ENCODE assay signal across 21 cellular contexts in the genomic region with DNA sequence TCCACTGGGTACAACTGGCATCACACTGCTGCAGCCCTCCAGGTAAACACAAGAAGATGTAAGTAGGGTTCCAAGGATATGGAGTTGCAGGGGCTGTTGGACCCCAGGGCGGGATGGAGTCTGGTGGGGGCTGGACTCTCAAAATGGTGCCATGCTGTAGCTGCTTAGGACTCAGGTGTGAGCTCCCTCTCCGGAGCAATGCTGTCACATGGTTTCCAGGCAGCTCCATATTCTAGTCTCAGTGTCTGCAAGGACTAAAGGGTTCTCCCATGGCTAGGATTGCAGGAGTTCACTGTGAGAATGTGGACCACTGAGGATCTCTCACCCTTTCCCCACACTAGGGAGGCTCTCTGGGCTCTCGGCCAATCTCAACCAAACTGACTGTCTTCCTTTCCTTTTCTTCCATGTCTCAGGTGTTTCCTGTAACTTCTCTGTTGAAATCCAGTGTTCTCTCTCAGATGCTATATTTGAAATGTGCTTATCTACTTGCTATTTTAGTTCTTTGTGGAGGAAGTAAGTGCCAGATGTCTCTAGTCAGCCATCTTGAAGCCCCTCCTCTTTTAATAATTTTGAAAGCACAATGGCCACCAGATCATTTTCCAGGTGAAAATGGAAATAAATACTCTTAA. TPM values are rescaled to one million over a fixed set of nuclear protein-coding genes. Genes with fewer than 3 reads are reported as not detected.
DNase-seq lines count a peak whose midpoint lies in the region; ATAC-seq, FAIRE-seq and TF ChIP-seq lines count a peak whose summit lies in the region.
"Had no signal": no experiment of that assay in that cellular context is flagged by ENCODE, and none has a peak within 500 bp of the region (broad histone marks: within the 10 kb centered on the region; RNA-seq: fewer than 3 reads in every experiment).

No MANE protein-coding gene starts in this region.

- dilution Hi-C loops in endothelial cell of umbilical vein (cut with MboI; ENCODE audit: extremely low pct_ligation_motif_present, low sequenced_read_pairs), result no loop called here

- H3K9me2 ChIP-seq in OCI-LY7 (ENCODE audit: insufficient read depth, low read length), result no peaks in the 10 kb centered on the region

- ATAC-seq in Right ventricle myocardium superior (ENCODE audit: poor library complexity) (peak; percentile 57), HG03196 (IDR thresholded peaks at IDR 0.05; ENCODE audit: unreplicated experiment) (no peak)
- ATAC-seq: HCT116 had no signal

- H3K9me3 ChIP-seq in right atrium auricular region (peaks cover 0 to 13% of the 10 kb centered on the region in 2 donors), OCI-LY7 (ENCODE audit: low read length) (peaks cover 17% of the 10 kb centered on the region; the same call in 1 of the 2 replicates), endothelial cell of umbilical vein (replicated peaks; ENCODE audit: control insufficient read depth, insufficient read depth, low read length) (no peaks in the 10 kb centered on the region)
- H3K9me3 ChIP-seq: Caco-2 had no signal

- TF ChIP-seq POLR2A in endothelial cell of umbilical vein (IDR thresholded peaks at IDR 0.05; ENCODE audit: low read depth, low read length), result no peak

- no peaks in the 10 kb centered on the region for H3K79me2 ChIP-seq in OCI-LY7 (ENCODE audit: insufficient read depth, low read depth, low read length)
- no peaks in the 10 kb centered on the region for H3K79me2 ChIP-seq in endothelial cell of umbilical vein (ENCODE audit: control insufficient read depth, insufficient read depth, low read length)

- H3K4me3 ChIP-seq in right atrium auricular region (no peak overlapping the region), OCI-LY7 (ENCODE audit: low read depth, low read length, poor library complexity, severe bottlenecking) (no peak overlapping the region), endothelial cell of umbilical vein (replicated peaks in 1 of 3; ENCODE audit: insufficient read depth in 1 of 3, low read depth in 1 of 3, low read length in 3 of 3) (no peak overlapping the region)
- H3K4me3 ChIP-seq: MG63, SJSA1 had no signal

- no peak overlapping the region for H3K27ac Mint-ChIP-seq in Calu3 (ENCODE audit: unreplicated experiment)

- H3K4me1 ChIP-seq in right atrium auricular region (no peaks in the 10 kb centered on the region), OCI-LY7 (ENCODE audit: insufficient read depth, low read length, poor library complexity, severe bottlenecking) (peaks cover 5% of the 10 kb centered on the region), endothelial cell of umbilical vein (ENCODE audit: control insufficient read depth, extremely low read depth, insufficient read depth, low read length) (peaks cover 4% of the 10 kb centered on the region)
- H3K4me1 ChIP-seq: Caco-2, SJSA1 had no signal

- BruUV-seq in OCI-LY7 (replicated peaks; lab: Mats Ljungman, UMichigan) (no TSS peak), endothelial cell of umbilical vein (replicated peaks; lab: Mats Ljungman, UMichigan) (no TSS peak), Calu3 (replicated peaks; lab: Mats Ljungman, UMichigan) (no TSS peak)

- no peaks in the 10 kb centered on the region for H3K9me1 ChIP-seq in endothelial cell of umbilical vein (replicated peaks; ENCODE audit: control insufficient read depth, extremely low read depth, insufficient read depth, low read length)

- DNase-seq in Right ventricle myocardium superior (no peak), right atrium auricular region (ENCODE audit: low spot score) (no peak), OCI-LY7 (ENCODE audit: low spot score) (no peak), endothelial cell of umbilical vein (ENCODE audit: low read depth, low spot score) (peak; percentile 75), pulmonary artery endothelial cell (ENCODE audit: low read depth, low spot score) (peak; percentile 8), Calu3 (no peak), 8988T (no peak)
- DNase-seq: Caco-2, KG1, MG63, NCI-H1417, NCI-H1930, NCI-H2171 treated with DMSO at 0.1 percent for 48 hours, NCI-H510A, NCI-H82 had no signal

- no peaks in the 10 kb centered on the region for H3K4me1 Mint-ChIP-seq in Calu3 (ENCODE audit: low read depth, unreplicated experiment)

- H3K36me3 ChIP-seq in right atrium auricular region (no peaks in the 10 kb centered on the region), OCI-LY7 (ENCODE audit: insufficient read depth, low read length) (no peaks in the 10 kb centered on the region), endothelial cell of umbilical vein (ENCODE audit: control insufficient read depth in 2 of 2, extremely low read depth in 1 of 2, insufficient read depth in 2 of 2, low read length in 2 of 2) (no peaks in the 10 kb centered on the region)
- H3K36me3 ChIP-seq: MG63, SJSA1 had no signal

- H3K27me3 Mint-ChIP-seq in Calu3 (ENCODE audit: unreplicated experiment), result no peaks in the 10 kb centered on the region

- POLR2A ChIA-PET in OCI-LY7 (lab: Charles Lee), result interaction anchor here (0.6 kb wide), 2 partner anchors 17 to 601 kb away, joined by 3 to 8 read pairs; no protein-coding TSS in a partner anchor
- POLR2A ChIA-PET in endothelial cell of umbilical vein (lab: Charles Lee), result interaction anchor here (0.6 kb wide), 1 partner anchor 835 kb away, joined by 6 read pairs; no protein-coding TSS in a partner anchor

- no peak for FAIRE-seq in endothelial cell of umbilical vein (lab: Jason Lieb, UNC)
- FAIRE-seq: G401.6 had no signal

- no peak overlapping the region for H3K4me3 Mint-ChIP-seq in Calu3 (ENCODE audit: low read depth, unreplicated experiment)

- TF ChIP-seq CTCF in right atrium auricular region (IDR thresholded peaks at IDR 0.05), result no peak
- TF ChIP-seq CTCF in OCI-LY7 (conservative IDR thresholded peaks at IDR 0.05; ENCODE audit: low read length), result no peak
- no peak for TF ChIP-seq CTCF in endothelial cell of umbilical vein (IDR thresholded peaks at IDR 0.05; ENCODE audit: extremely low read depth in 1 of 2, insufficient read depth in 1 of 2, low read depth in 1 of 2, low read length in 2 of 2)
- no peak for TF ChIP-seq CTCF in Calu3 (IDR thresholded peaks at IDR 0.05; ENCODE audit: unreplicated experiment)

- H3K4me2 ChIP-seq in OCI-LY7 (ENCODE audit: low read length), result no peak overlapping the region
- H3K4me2 ChIP-seq in endothelial cell of umbilical vein (ENCODE audit: insufficient read depth, low read length), result no peak overlapping the region

- H3K9ac ChIP-seq in endothelial cell of umbilical vein (replicated peaks; ENCODE audit: extremely low read depth, insufficient read depth, low read length), result no peak overlapping the region

- H3K27ac ChIP-seq in right atrium auricular region (no peak overlapping the region), OCI-LY7 (ENCODE audit: low read depth, low read length, poor library complexity, severe bottlenecking) (no peak overlapping the region), endothelial cell of umbilical vein (ENCODE audit: insufficient read depth, low read depth, low read length) (no peak overlapping the region)
- H3K27ac ChIP-seq: 22Rv1, C4-2B, SJSA1 had no signal

- H3K9me3 Mint-ChIP-seq in Calu3 (ENCODE audit: low read depth, unreplicated experiment), result peaks cover 12% of the 10 kb centered on the region

- intact Hi-C loops in Right ventricle myocardium superior (cut with DNase I), result no loop called here
- intact Hi-C loops in OCI-LY7 (cut with micrococcal nuclease; ENCODE audit: unreplicated experiment), result no loop called here
- intact Hi-C loops in endothelial cell of umbilical vein (cut with micrococcal nuclease), result no loop called here
- intact Hi-C loops in Calu3 (cut with micrococcal nuclease; ENCODE audit: unreplicated experiment), result no loop called here

- H4K20me1 ChIP-seq in OCI-LY7 (ENCODE audit: insufficient read depth, low read length) (no peaks in the 10 kb centered on the region), endothelial cell of umbilical vein (replicated peaks; ENCODE audit: control insufficient read depth, extremely low read depth, insufficient read depth, low read length) (no peaks in the 10 kb centered on the region)

- CTCF ChIA-PET in OCI-LY7 (lab: Charles Lee; ENCODE audit: unreplicated experiment) (no interaction called here), endothelial cell of umbilical vein (lab: Charles Lee) (interaction anchor here (1.2 kb wide), 1 partner anchor 28 kb away, joined by 4 read pairs; no protein-coding TSS in a partner anchor), Calu3 (lab: Charles Lee) (no interaction called here)

- H2AFZ ChIP-seq in OCI-LY7 (ENCODE audit: low read length) (0 out of 2 replicates have a peak overlapping the region, but pooled peaks have one; percentile 38), endothelial cell of umbilical vein (ENCODE audit: low read depth, low read length) (no peak overlapping the region)

- H3K27me3 ChIP-seq in right atrium auricular region, result no peaks in the 10 kb centered on the region
- peaks cover 3 to 6% of the 10 kb centered on the region in 2 experiments for H3K27me3 ChIP-seq in endothelial cell of umbilical vein (ENCODE audit: control insufficient read depth in 2 of 2, insufficient read depth in 2 of 2, low read length in 2 of 2)
- H3K27me3 ChIP-seq: MG63, SJSA1 had no signal

- H3K36me3 Mint-ChIP-seq in Calu3 (ENCODE audit: insufficient read depth, unreplicated experiment), result no peaks in the 10 kb centered on the region

TF ChIP-seq in endothelial cell of umbilical vein, 7 proteins besides CTCF, POLR2A, EP300 and RAD21:
- no peak for TF ChIP-seq EZH2 (IDR thresholded peaks at IDR 0.05; ENCODE audit: borderline replicate concordance, low read depth, low read length, severe bottlenecking)

RNA-seq across cellular contexts. Expression of a gene that starts 57.6 kb away (rescaled TPM):
- total RNA-seq in Right ventricle myocardium superior (16.6 TPM), right atrium auricular region (10 to 100 TPM; 12.0 to 12.5 TPM), OCI-LY7 (2022) (43.7 and 45.1 TPM in 2 replicates), endothelial cell of umbilical vein (35.4 and 35.5 TPM in 2 replicates), pulmonary artery endothelial cell (23.9 and 35.6 TPM in 2 replicates), Calu3 (2022) (40.0 and 43.8 TPM in 2 replicates)
- total RNA-seq in OCI-LY7 (2014; rRNA removed; shearing (Covaris generic)), result 17.7 and 32.8 TPM in 2 replicates
- 9.3 and 10.3 TPM in 2 replicates for polyA plus RNA-seq in endothelial cell of umbilical vein
- polyA plus RNA-seq in endothelial cell of umbilical vein (2011; cell fraction: cytosol; rRNA removed), result 6.4 and 6.8 TPM in 2 replicates
- polyA plus RNA-seq in endothelial cell of umbilical vein (2011; cell fraction: nucleus; rRNA removed), result 45.1 and 53.9 TPM in 2 replicates
- 13.9 and 19.3 TPM in 2 replicates for polyA plus RNA-seq in endothelial cell of umbilical vein (2012)
- 33.3 and 37.8 TPM in 2 replicates for polyA minus RNA-seq in endothelial cell of umbilical vein
- polyA minus RNA-seq in endothelial cell of umbilical vein (2011; cell fraction: cytosol; rRNA and poly(A)+ RNA removed), result 8.3 TPM
- polyA minus RNA-seq in endothelial cell of umbilical vein (2011; cell fraction: nucleus; rRNA and poly(A)+ RNA removed), result 82.6 and 82.9 TPM in 2 replicates

Comparison
In these comparisons a context has a peak if more than half of its experiments do, and no peak if none do; other contexts are left out.
1. DNase-seq: peak in endothelial cell of umbilical vein (single experiment) and pulmonary artery endothelial cell (single experiment); none in Right ventricle myocardium superior (single experiment), right atrium auricular region (single experiment), OCI-LY7 (single experiment), Calu3 (single experiment) and 8988T (single experiment).